In genomic region chr20:63693079-63693974, GRCh38 we compare ENCODE assay signal across 2 cellular contexts.
TF ChIP-seq lines count a peak whose summit lies in the region.

No MANE protein-coding gene starts in this region.

TF ChIP-seq in IMR-90, 13 proteins besides CTCF, POLR2A, EP300 and RAD21 (continued from another document):
- TF ChIP-seq RFX5 (IDR thresholded peaks at IDR 0.05; ENCODE audit: low read depth, low read length) = no peak
- TF ChIP-seq SMC3 (IDR thresholded peaks at IDR 0.05; ENCODE audit: low read depth, low read length) = no peak
- TF ChIP-seq FOS (IDR thresholded peaks at IDR 0.05; ENCODE audit: low read depth, low read length) = no peak
- TF ChIP-seq, protein P1, sequence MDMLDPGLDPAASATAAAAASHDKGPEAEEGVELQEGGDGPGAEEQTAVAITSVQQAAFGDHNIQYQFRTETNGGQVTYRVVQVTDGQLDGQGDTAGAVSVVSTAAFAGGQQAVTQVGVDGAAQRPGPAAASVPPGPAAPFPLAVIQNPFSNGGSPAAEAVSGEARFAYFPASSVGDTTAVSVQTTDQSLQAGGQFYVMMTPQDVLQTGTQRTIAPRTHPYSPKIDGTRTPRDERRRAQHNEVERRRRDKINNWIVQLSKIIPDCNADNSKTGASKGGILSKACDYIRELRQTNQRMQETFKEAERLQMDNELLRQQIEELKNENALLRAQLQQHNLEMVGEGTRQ (IDR thresholded peaks at IDR 0.05; ENCODE audit: low read depth, low read length) = no peak
- no peak for TF ChIP-seq BHLHE40 (IDR thresholded peaks at IDR 0.05; ENCODE audit: low read depth, low read length)
- no peak for TF ChIP-seq MXI1 (IDR thresholded peaks at IDR 0.05; ENCODE audit: borderline replicate concordance, low read depth, low read length)
- TF ChIP-seq CHD1 (IDR thresholded peaks at IDR 0.05; ENCODE audit: low read depth, low read length) = no peak
- no peak for TF ChIP-seq ELK1 (IDR thresholded peaks at IDR 0.05; ENCODE audit: borderline replicate concordance, low read depth, low read length)
- no peak for TF ChIP-seq RCOR1 (IDR thresholded peaks at IDR 0.05; ENCODE audit: insufficient replicate concordance, low read length)
- no peak for TF ChIP-seq MAFK (IDR thresholded peaks at IDR 0.05; ENCODE audit: low read depth, low read length)

TF ChIP-seq in HEK293T, 16 proteins besides CTCF, POLR2A, EP300 and RAD21 (continued from another document):
- TF ChIP-seq CTBP1 (IDR thresholded peaks at IDR 0.05; ENCODE audit: borderline replicate concordance) (no peak), TARDBP (IDR thresholded peaks at IDR 0.05) (no peak), FOXM1 (IDR thresholded peaks at IDR 0.05; ENCODE audit: borderline replicate concordance) (no peak), ARNT (IDR thresholded peaks at IDR 0.05) (no peak), HDGF (IDR thresholded peaks at IDR 0.05; ENCODE audit: borderline replicate concordance) (no peak), BHLHE40 (IDR thresholded peaks at IDR 0.05; ENCODE audit: borderline replicate concordance) (no peak), LEF1 (IDR thresholded peaks at IDR 0.05; ENCODE audit: borderline replicate concordance) (no peak), SP1 (IDR thresholded peaks at IDR 0.05) (no peak), NFRKB (IDR thresholded peaks at IDR 0.05) (no peak)
- TF ChIP-seq, protein P2, sequence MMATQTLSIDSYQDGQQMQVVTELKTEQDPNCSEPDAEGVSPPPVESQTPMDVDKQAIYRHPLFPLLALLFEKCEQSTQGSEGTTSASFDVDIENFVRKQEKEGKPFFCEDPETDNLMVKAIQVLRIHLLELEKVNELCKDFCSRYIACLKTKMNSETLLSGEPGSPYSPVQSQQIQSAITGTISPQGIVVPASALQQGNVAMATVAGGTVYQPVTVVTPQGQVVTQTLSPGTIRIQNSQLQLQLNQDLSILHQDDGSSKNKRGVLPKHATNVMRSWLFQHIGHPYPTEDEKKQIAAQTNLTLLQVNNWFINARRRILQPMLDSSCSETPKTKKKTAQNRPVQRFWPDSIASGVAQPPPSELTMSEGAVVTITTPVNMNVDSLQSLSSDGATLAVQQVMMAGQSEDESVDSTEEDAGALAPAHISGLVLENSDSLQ (IDR thresholded peaks at IDR 0.05) = no peak
TF ChIP-seq in HEK293T: peak in this region for 0.
